Comparison of ENCODE assay signal across 14 cellular contexts in genomic region chr9:116482740-116483139, GRCh38.
DNase-seq lines count a peak whose midpoint lies in the region; TF ChIP-seq lines count a peak whose summit lies in the region.
"Had no signal": no experiment of that assay in that cellular context is flagged by ENCODE, and none has a peak within 500 bp of the region (broad histone marks: within the 10 kb centered on the region; RNA-seq: fewer than 3 reads in every experiment).

No MANE protein-coding gene starts in this region.

- no peaks in the 10 kb centered on the region for H3K36me3 ChIP-seq in GM23248 (ENCODE audit: low read depth)
- peaks cover 27% of the 10 kb centered on the region for H3K36me3 ChIP-seq in BE2C

- no peaks in the 10 kb centered on the region for H3F3A ChIP-seq in GM23248 (ENCODE audit: insufficient read depth)

- no peak overlapping the region for H3K9ac ChIP-seq in GM23248

- no peak overlapping the region for H3K4me3 Mint-ChIP-seq in osteocyte (ENCODE audit: unreplicated experiment)
- no peak overlapping the region for H3K4me3 Mint-ChIP-seq in activated naive CD4-positive, alpha-beta T cell treated with anti-CD3 and anti-CD28 coated beads, Interleukin-2, amount 10 ng/mL, durations not matched to agents 7 days and 5 days
- H3K4me3 Mint-ChIP-seq: B cell had no signal

- no peaks in the 10 kb centered on the region for H4K20me1 ChIP-seq in GM23248 (ENCODE audit: insufficient read depth)

- DNase-seq in EH (ENCODE audit: low read depth) (peak; percentile 60), NCI-H2029 (lab: John Stamatoyannopoulos, UW) (peak; percentile 73), coronary artery (ENCODE audit: low spot score) (no peak), osteocyte (ENCODE audit: extremely low spot score, unreplicated experiment) (no peak), GF-D8 (lab: John Stamatoyannopoulos, UW) (no peak), GM23248 (no peak), BE2C (no peak)
- DNase-seq in activated naive CD4-positive, alpha-beta T cell treated with anti-CD3 and anti-CD28 coated beads, Interleukin-2, amount 10 ng/mL, durations not matched to agents 7 days and 5 days = no peak
- DNase-seq: DMS153, NCI-H2171 treated with DMSO at 0.1 percent for 48 hours, PC-3, T-helper 1 cell had no signal

- CTCF ChIA-PET in activated naive CD4-positive, alpha-beta T cell treated with anti-CD3 and anti-CD28 coated beads, Interleukin-2, amount 10 ng/mL, durations not matched to agents 7 days and 5 days (lab: Charles Lee) = no interaction called here

- 89 to 100% methylated on average over 1 of the region's 1 CpG for WGBS in GM23248 (ENCODE audit: low coverage in 1 of 2, low lambda C conversion rate in 2 of 2, missing lambda C conversion rate in 2 of 2), 2 experiments

- H3K4me3 ChIP-seq in coronary artery (no peak overlapping the region), GM23248 (no peak overlapping the region), BE2C (ENCODE audit: low read depth, low read length) (no peak overlapping the region)
- H3K4me3 ChIP-seq: lung had no signal

- H3K27ac Mint-ChIP-seq in osteocyte (ENCODE audit: unreplicated experiment) = peak overlapping the region; percentile 77
- H3K27ac Mint-ChIP-seq in activated naive CD4-positive, alpha-beta T cell treated with anti-CD3 and anti-CD28 coated beads, Interleukin-2, amount 10 ng/mL, durations not matched to agents 7 days and 5 days = no peak overlapping the region
- H3K27ac Mint-ChIP-seq: B cell had no signal

- H3K4me1 Mint-ChIP-seq in osteocyte (ENCODE audit: unreplicated experiment) = peaks cover 36% of the 10 kb centered on the region
- H3K4me1 Mint-ChIP-seq in activated naive CD4-positive, alpha-beta T cell treated with anti-CD3 and anti-CD28 coated beads, Interleukin-2, amount 10 ng/mL, durations not matched to agents 7 days and 5 days = no peaks in the 10 kb centered on the region
- H3K4me1 Mint-ChIP-seq: B cell had no signal

- no peaks in the 10 kb centered on the region for H3K79me2 ChIP-seq in GM23248 (ENCODE audit: insufficient read depth)

- H3K4me1 ChIP-seq in GM23248 (ENCODE audit: insufficient read depth) (peaks cover 6% of the 10 kb centered on the region), BE2C (no peaks in the 10 kb centered on the region)

- H2AFZ ChIP-seq in GM23248 = no peak overlapping the region

- no peak for TF ChIP-seq CTCF in coronary artery (IDR thresholded peaks at IDR 0.05)
- TF ChIP-seq CTCF in osteocyte (IDR thresholded peaks at IDR 0.05) = no peak
- TF ChIP-seq CTCF in BE2C (IDR thresholded peaks at IDR 0.05; ENCODE audit: low read depth, low read length) = no peak

- no peaks in the 10 kb centered on the region for H3K27me3 Mint-ChIP-seq in osteocyte (ENCODE audit: unreplicated experiment)
- H3K27me3 Mint-ChIP-seq in activated naive CD4-positive, alpha-beta T cell treated with anti-CD3 and anti-CD28 coated beads, Interleukin-2, amount 10 ng/mL, durations not matched to agents 7 days and 5 days = no peaks in the 10 kb centered on the region
- H3K27me3 Mint-ChIP-seq: B cell had no signal

- peak overlapping the region; percentile 19 to 59 for H3K27ac ChIP-seq in coronary artery
- H3K27ac ChIP-seq in GM23248 = no peak overlapping the region

- H3K9me2 ChIP-seq in GM23248 (ENCODE audit: insufficient read depth) = no peaks in the 10 kb centered on the region

- H3K9me3 Mint-ChIP-seq in osteocyte (ENCODE audit: unreplicated experiment) = no peaks in the 10 kb centered on the region
- H3K9me3 Mint-ChIP-seq in activated naive CD4-positive, alpha-beta T cell treated with anti-CD3 and anti-CD28 coated beads, Interleukin-2, amount 10 ng/mL, durations not matched to agents 7 days and 5 days = no peaks in the 10 kb centered on the region

- H3K27me3 ChIP-seq in GM23248 (replicated peaks; ENCODE audit: insufficient read depth) (no peaks in the 10 kb centered on the region), BE2C (no peaks in the 10 kb centered on the region)

- H3K4me2 ChIP-seq in GM23248 (ENCODE audit: unreplicated experiment) = no peak overlapping the region

- in situ Hi-C loops in GM23248 (cut with MboI) = no loop called here

- no peaks in the 10 kb centered on the region for H3K36me3 Mint-ChIP-seq in osteocyte (ENCODE audit: unreplicated experiment)
- no peaks in the 10 kb centered on the region for H3K36me3 Mint-ChIP-seq in activated naive CD4-positive, alpha-beta T cell treated with anti-CD3 and anti-CD28 coated beads, Interleukin-2, amount 10 ng/mL, durations not matched to agents 7 days and 5 days

- H3K9me3 ChIP-seq in GM23248 (ENCODE audit: low read depth) = no peaks in the 10 kb centered on the region
- H3K9me3 ChIP-seq in BE2C = no peaks in the 10 kb centered on the region

Comparison
In these comparisons a context has a peak if more than half of its experiments do, and no peak if none do; other contexts are left out.
1. DNase-seq: peak in EH (single experiment) and NCI-H2029 (single experiment); none in coronary artery (single experiment), osteocyte (single experiment), GF-D8 (single experiment), GM23248 (single experiment), BE2C (single experiment) and activated naive CD4-positive, alpha-beta T cell treated with anti-CD3 and anti-CD28 coated beads, Interleukin-2, amount 10 ng/mL, durations not matched to agents 7 days and 5 days (single experiment).